1 cellular context compared by ENCODE assay signal in the genomic region with DNA sequence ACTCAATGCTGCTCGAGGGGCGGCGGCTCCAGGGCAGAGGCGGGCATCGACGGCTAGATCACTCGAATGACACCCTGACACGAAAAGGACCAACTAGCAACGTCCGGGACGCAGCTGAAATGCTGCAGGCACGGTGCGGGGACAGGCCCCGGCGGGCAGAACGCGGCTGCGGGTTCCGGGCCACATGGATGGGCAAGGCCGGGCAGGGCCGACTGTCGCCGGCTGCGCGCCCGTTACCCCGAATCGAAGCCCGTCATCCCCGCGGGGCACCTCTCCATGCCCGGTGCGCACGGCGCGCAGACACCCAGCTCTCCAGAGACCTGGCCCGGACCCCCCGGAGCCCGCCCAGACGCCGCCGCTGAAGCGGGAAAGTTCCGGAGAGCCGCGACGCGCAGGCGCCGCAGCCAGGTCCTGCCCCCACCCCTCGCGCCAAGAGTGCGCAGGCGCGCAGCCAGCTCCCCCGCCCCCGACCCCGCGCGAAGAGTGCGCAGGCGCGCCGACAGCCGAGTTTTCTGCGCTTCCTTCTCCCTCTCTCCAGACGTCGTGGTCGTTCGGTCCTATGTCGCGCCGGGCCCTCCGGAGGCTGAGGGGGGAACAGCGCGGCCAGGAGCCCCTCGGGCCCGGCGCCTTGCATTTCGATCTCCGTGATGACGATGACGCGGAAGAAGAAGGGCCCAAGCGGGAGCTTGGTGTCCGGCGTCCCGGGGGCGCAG.
TF ChIP-seq lines count a peak whose summit lies in the region.

TCF25 (plus strand) TSS at position 484 of the 713 bp plus-strand sequence; CDS start at position 560, 76 bp downstream.

TF ChIP-seq in K562, 482 proteins besides CTCF, POLR2A, EP300 and RAD21 (continued from another document and continues in another):
- TF ChIP-seq CHD7 (IDR thresholded peaks at IDR 0.05; ENCODE audit: low read depth, low read length) (no peak), JUN (IDR thresholded peaks at IDR 0.05; ENCODE audit: borderline replicate concordance, low read depth, low read length) (peak; percentile 38; the same call in 1 of the 2 replicates), JUN (CRISPR knock-in tag; IDR thresholded peaks at IDR 0.05; ENCODE audit: borderline replicate concordance) (no peak), ZNF121 (CRISPR knock-in tag; conservative IDR thresholded peaks at IDR 0.05) (no peak), ZNF780A (CRISPR knock-in tag; IDR thresholded peaks at IDR 0.05) (no peak), SNRNP70 (optimal IDR thresholded peaks at IDR 0.05; ENCODE audit: low read depth, low read length) (no peak), POLR2AphosphoS5 (IDR thresholded peaks at IDR 0.05; ENCODE audit: control insufficient read depth, insufficient read depth, low read depth, low read length) (peak; percentile 93), ZNF76 (CRISPR knock-in tag; IDR thresholded peaks at IDR 0.05; ENCODE audit: borderline replicate concordance) (peak; percentile 54; the same call in 1 of the 2 replicates), ZBTB7A (IDR thresholded peaks at IDR 0.05; ENCODE audit: borderline replicate concordance, control insufficient read depth, low read depth, low read length) (peak; percentile 25), IRF2 (CRISPR knock-in tag; IDR thresholded peaks at IDR 0.05) (no peak), STAT5B (CRISPR knock-in tag; IDR thresholded peaks at IDR 0.05) (no peak), THRAP3 (IDR thresholded peaks at IDR 0.05; ENCODE audit: borderline replicate concordance) (no peak), ZNF57 (CRISPR knock-in tag; IDR thresholded peaks at IDR 0.05) (no peak), RB1 (IDR thresholded peaks at IDR 0.05; ENCODE audit: low read depth) (peak; percentile 78), FOXP4 (CRISPR knock-in tag; IDR thresholded peaks at IDR 0.05; ENCODE audit: borderline replicate concordance) (no peak; the same call in none of the 2 replicates), USF1 (CRISPR knock-in tag; IDR thresholded peaks at IDR 0.05) (0 out of 2 replicates have a peak, but pooled peaks have one; percentile 22), ETV5 (CRISPR knock-in tag; IDR thresholded peaks at IDR 0.05; ENCODE audit: low read depth) (peak; percentile 62; the same call in 1 of the 2 replicates), ZNF217 (CRISPR knock-in tag; IDR thresholded peaks at IDR 0.05) (no peak), TFAP4 (CRISPR knock-in tag; IDR thresholded peaks at IDR 0.05; ENCODE audit: borderline replicate concordance) (peak; percentile 42), U2AF2 (optimal IDR thresholded peaks at IDR 0.05; ENCODE audit: low read depth, low read length) (no peak), POLR3G (IDR thresholded peaks at IDR 0.05; ENCODE audit: extremely low read depth, insufficient read length, insufficient replicate concordance) (no peak), NR2F6 (CRISPR knock-in tag; IDR thresholded peaks at IDR 0.05) (no peak), ZNF165 (CRISPR knock-in tag; IDR thresholded peaks at IDR 0.05; ENCODE audit: borderline replicate concordance) (no peak), DIDO1 (tag; IDR thresholded peaks at IDR 0.05; ENCODE audit: low read depth) (no peak), RNF2 (IDR thresholded peaks at IDR 0.05) (0 out of 2 replicates have a peak, but pooled peaks have one; percentile 18), CEBPG (CRISPR knock-in tag; IDR thresholded peaks at IDR 0.05) (no peak), CEBPG (tag; conservative IDR thresholded peaks at IDR 0.05 in 1 of 2, IDR thresholded peaks at IDR 0.05 in 1 of 2) (no peak), FIP1L1 (IDR thresholded peaks at IDR 0.05; ENCODE audit: low read depth, low read length, poor library complexity, severe bottlenecking) (peak; percentile 54), E2F3 (CRISPR knock-in tag; IDR thresholded peaks at IDR 0.05) (peak; percentile 95), YY1 (IDR thresholded peaks at IDR 0.05; ENCODE audit: borderline replicate concordance in 1 of 3, control insufficient read depth in 1 of 3, extremely low read depth in 1 of 3, insufficient read depth in 3 of 3, insufficient read length in 1 of 3, insufficient replicate concordance in 2 of 3, low read depth in 1 of 3, low read length in 2 of 3) (peak in 1 of 3 experiments; percentile 11), MCM2 (IDR thresholded peaks at IDR 0.05; ENCODE audit: low read depth) (no peak), HNRNPL (IDR thresholded peaks at IDR 0.05; ENCODE audit: low read depth, low read length) (peak; percentile 83; the same call in 1 of the 2 replicates), E2F6 (IDR thresholded peaks at IDR 0.05; ENCODE audit: borderline replicate concordance in 1 of 2, extremely low read depth in 1 of 2, insufficient read depth in 1 of 2, insufficient read length in 1 of 2, low read depth in 1 of 2, low read length in 1 of 2, poor library complexity in 1 of 2, severe bottlenecking in 1 of 2) (peak; percentile 94 to 99)
- TF ChIP-seq, protein P1, sequence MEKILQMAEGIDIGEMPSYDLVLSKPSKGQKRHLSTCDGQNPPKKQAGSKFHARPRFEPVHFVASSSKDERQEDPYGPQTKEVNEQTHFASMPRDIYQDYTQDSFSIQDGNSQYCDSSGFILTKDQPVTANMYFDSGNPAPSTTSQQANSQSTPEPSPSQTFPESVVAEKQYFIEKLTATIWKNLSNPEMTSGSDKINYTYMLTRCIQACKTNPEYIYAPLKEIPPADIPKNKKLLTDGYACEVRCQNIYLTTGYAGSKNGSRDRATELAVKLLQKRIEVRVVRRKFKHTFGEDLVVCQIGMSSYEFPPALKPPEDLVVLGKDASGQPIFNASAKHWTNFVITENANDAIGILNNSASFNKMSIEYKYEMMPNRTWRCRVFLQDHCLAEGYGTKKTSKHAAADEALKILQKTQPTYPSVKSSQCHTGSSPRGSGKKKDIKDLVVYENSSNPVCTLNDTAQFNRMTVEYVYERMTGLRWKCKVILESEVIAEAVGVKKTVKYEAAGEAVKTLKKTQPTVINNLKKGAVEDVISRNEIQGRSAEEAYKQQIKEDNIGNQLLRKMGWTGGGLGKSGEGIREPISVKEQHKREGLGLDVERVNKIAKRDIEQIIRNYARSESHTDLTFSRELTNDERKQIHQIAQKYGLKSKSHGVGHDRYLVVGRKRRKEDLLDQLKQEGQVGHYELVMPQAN (IDR thresholded peaks at IDR 0.05; ENCODE audit: borderline replicate concordance), result 0 out of 2 replicates have a peak, but pooled peaks have one; percentile 11
- TF ChIP-seq, protein P2, sequence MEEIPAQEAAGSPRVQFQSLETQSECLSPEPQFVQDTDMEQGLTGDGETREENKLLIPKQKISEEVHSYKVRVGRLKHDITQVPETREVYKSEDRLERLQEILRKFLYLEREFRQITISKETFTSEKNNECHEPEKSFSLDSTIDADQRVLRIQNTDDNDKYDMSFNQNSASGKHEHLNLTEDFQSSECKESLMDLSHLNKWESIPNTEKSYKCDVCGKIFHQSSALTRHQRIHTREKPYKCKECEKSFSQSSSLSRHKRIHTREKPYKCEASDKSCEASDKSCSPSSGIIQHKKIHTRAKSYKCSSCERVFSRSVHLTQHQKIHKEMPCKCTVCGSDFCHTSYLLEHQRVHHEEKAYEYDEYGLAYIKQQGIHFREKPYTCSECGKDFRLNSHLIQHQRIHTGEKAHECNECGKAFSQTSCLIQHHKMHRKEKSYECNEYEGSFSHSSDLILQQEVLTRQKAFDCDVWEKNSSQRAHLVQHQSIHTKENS (CRISPR knock-in tag; IDR thresholded peaks at IDR 0.05), result no peak
- TF ChIP-seq, protein P3, sequence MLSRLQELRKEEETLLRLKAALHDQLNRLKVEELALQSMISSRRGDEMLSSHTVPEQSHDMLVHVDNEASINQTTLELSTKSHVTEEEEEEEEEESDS (CRISPR knock-in tag; IDR thresholded peaks at IDR 0.05), result no peak
